ENCODE assay signal across 19 cellular contexts in genomic region chr6:38100380-38100779, GRCh38.
"Had no signal": no experiment of that assay in that cellular context is flagged by ENCODE, and none has a peak within 500 bp of the region (broad histone marks: within the 10 kb centered on the region; RNA-seq: fewer than 3 reads in every experiment).

No MANE protein-coding gene starts in this region.

- H3K9me3 ChIP-seq: body of pancreas, heart left ventricle, pancreas, transverse colon had no signal

- DNase-seq: activated CD4-positive, alpha-beta T cell treated with anti-CD3 and anti-CD28 coated beads for 4 hours; activated CD8-positive, alpha-beta memory T cell treated with anti-CD3 and anti-CD28 coated beads, Interleukin-2, amount 50 U/mL, for 48 hours; activated CD8-positive, alpha-beta T cell treated with anti-CD3 and anti-CD28 coated beads, Interleukin-2, amount 10 ng/mL, durations not matched to agents 7 days and 5 days; activated naive CD4-positive, alpha-beta T cell treated with anti-CD3 and anti-CD28 coated beads, Interleukin-2, amount 10 ng/mL, durations not matched to agents 7 days and 5 days; body of pancreas; central memory CD4-positive, alpha-beta T cell; effector CD4-positive, alpha-beta T cell; foreskin melanocyte; heart left ventricle; left colon; naive B cell; pancreas; stimulated activated CD4-positive, alpha-beta T cell treated with anti-CD3 and anti-CD28 coated beads, Interleukin-4, amount 100 ng/mL, for 4 hours; transverse colon; WERI-Rb-1 had no signal

- H3K4me1 ChIP-seq: body of pancreas, pancreas, transverse colon had no signal

- H3K27me3 ChIP-seq: body of pancreas, heart left ventricle, pancreas, transverse colon had no signal

- H3K27ac ChIP-seq: body of pancreas, coronary artery, heart left ventricle, pancreas, skin epidermis, transverse colon, WERI-Rb-1 had no signal

- H3K36me3 ChIP-seq: pancreas, transverse colon had no signal

- FAIRE-seq: endothelial cell of umbilical vein, pancreas had no signal

- H3K4me3 ChIP-seq: body of pancreas, coronary artery, heart left ventricle, lung, pancreas, skin epidermis, transverse colon had no signal

- ATAC-seq: activated CD8-positive, alpha-beta T cell treated with anti-CD3 and anti-CD28 coated beads, Interleukin-2, amount 10 ng/mL, durations not matched to agents 7 days and 5 days; body of pancreas; heart left ventricle; left colon; pancreas had no signal
